ENCODE assay signal across 9 cellular contexts in the genomic region with DNA sequence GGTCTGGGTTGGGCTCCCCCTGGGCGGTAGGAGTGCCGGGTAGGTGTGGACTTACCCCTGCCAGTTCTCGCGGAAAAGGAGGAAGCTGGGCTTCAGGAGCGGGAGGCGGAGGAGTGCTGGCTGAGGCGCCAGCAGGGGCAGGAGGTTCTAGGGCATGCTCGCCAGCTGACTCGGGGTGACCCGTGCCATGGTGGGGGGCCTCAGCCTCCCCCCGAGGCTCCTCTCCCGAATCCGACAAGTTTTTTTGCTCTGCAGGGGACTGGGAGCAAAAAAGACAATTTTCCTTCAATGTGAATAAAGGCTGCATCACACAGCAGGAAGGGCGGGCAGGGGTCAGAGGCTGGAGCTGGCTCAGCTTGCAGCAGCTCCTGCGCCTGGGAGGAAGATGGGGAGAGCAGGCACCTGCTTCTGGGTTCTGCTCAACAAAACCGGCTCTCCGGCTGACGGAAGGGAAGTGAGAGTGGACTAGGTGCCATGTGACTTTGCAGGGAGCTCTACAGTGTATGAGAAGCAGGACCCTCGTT. TPM values are rescaled to one million over a fixed set of nuclear protein-coding genes. Genes with fewer than 3 reads are reported as not detected.
DNase-seq lines count a peak whose midpoint lies in the region; ATAC-seq and TF ChIP-seq lines count a peak whose summit lies in the region.
"Had no signal": no experiment of that assay in that cellular context is flagged by ENCODE, and none has a peak within 500 bp of the region (broad histone marks: within the 10 kb centered on the region; RNA-seq: fewer than 3 reads in every experiment).

No MANE protein-coding gene starts in this region.

- no peak for TF ChIP-seq POLR2A in testis (IDR thresholded peaks at IDR 0.05)

- peak overlapping the region; percentile 4 for H3K4me3 Mint-ChIP-seq in activated T-cell treated with anti-CD3 and anti-CD28 coated beads, Interleukin-2, amount 50 U/mL, for 24 hours
- peak overlapping the region; percentile 79 for H3K4me3 Mint-ChIP-seq in activated T-helper 17 cell treated with anti-CD3 and anti-CD28 coated beads, Interleukin-2, amount 50 U/mL, for 72 hours

- H3K27ac Mint-ChIP-seq in activated T-cell treated with anti-CD3 and anti-CD28 coated beads, Interleukin-2, amount 50 U/mL, for 24 hours = peak overlapping the region; percentile 96
- peak overlapping the region; percentile 94 for H3K27ac Mint-ChIP-seq in activated T-helper 17 cell treated with anti-CD3 and anti-CD28 coated beads, Interleukin-2, amount 50 U/mL, for 72 hours

- TF ChIP-seq CTCF in testis (IDR thresholded peaks at IDR 0.05) = no peak

- H3K36me3 ChIP-seq in testis (ENCODE audit: low read depth, missing control alignments) = no peaks in the 10 kb centered on the region
- peaks cover 17 to 32% of the 10 kb centered on the region in 2 experiments for H3K36me3 ChIP-seq in mesenchymal stem cell (ENCODE audit: control insufficient read depth in 1 of 2, insufficient read depth in 2 of 2, low read depth in 1 of 2, low read length in 2 of 2)

- H3K27ac ChIP-seq in testis (no peak overlapping the region), mesenchymal stem cell (ENCODE audit: low read length, poor library complexity, severe bottlenecking) (no peak overlapping the region)

- H3K9me3 ChIP-seq in testis (no peaks in the 10 kb centered on the region), mesenchymal stem cell (ENCODE audit: control insufficient read depth, low read length) (no peaks in the 10 kb centered on the region)

- H3K27me3 ChIP-seq in testis (no peaks in the 10 kb centered on the region), mesenchymal stem cell (ENCODE audit: control insufficient read depth in 1 of 2, insufficient read depth in 1 of 2, low read length in 2 of 2) (no peaks in the 10 kb centered on the region)

- peaks cover 56% of the 10 kb centered on the region for H3K4me1 ChIP-seq in testis
- H3K4me1 ChIP-seq in mesenchymal stem cell (ENCODE audit: control insufficient read depth, insufficient read depth, low read depth, low read length) = peaks cover 32% of the 10 kb centered on the region

- peaks cover 49% of the 10 kb centered on the region for H3K79me1 ChIP-seq in mesenchymal stem cell (replicated peaks; ENCODE audit: low read length, poor library complexity, severe bottlenecking)

- no peak overlapping the region for H3K4ac ChIP-seq in mesenchymal stem cell (ENCODE audit: low read depth in 1 of 2, low read length in 2 of 2)

- no peak for DNase-seq in activated T-cell treated with anti-CD3 and anti-CD28 coated beads, Interleukin-2, amount 50 U/mL, for 24 hours
- DNase-seq in activated T-cell treated with anti-CD3 and anti-CD28 coated beads for 4 hours (no peak), left colon (peak in 1 of 2 donors; percentile 41), testis (peak; percentile 23), mesenchymal stem cell (no peak), NCI-H226 (no peak), EL (no peak)

- no peak overlapping the region for H3K4me2 ChIP-seq in mesenchymal stem cell (ENCODE audit: low read length, poor library complexity, severe bottlenecking)

- intact Hi-C loops in left colon (cut with DNase I, micrococcal nuclease) = no loop called here
- intact Hi-C loops in testis (cut with DNase I; ENCODE audit: low total_unique reads) = no loop called here

- no peak overlapping the region for H3K14ac ChIP-seq in mesenchymal stem cell (ENCODE audit: low read length in 2 of 2)

- no peaks in the 10 kb centered on the region for H3K9me3 Mint-ChIP-seq in activated T-cell treated with anti-CD3 and anti-CD28 coated beads, Interleukin-2, amount 50 U/mL, for 24 hours
- no peaks in the 10 kb centered on the region for H3K9me3 Mint-ChIP-seq in activated T-helper 17 cell treated with anti-CD3 and anti-CD28 coated beads, Interleukin-2, amount 50 U/mL, for 72 hours

- H2AFZ ChIP-seq in mesenchymal stem cell (ENCODE audit: low read depth, low read length) = no peak overlapping the region

- no peak overlapping the region for H2BK12ac ChIP-seq in mesenchymal stem cell (ENCODE audit: low read length in 2 of 2)

- no peak overlapping the region for H2BK15ac ChIP-seq in mesenchymal stem cell (ENCODE audit: low read depth, poor library complexity, severe bottlenecking)

- H4K91ac ChIP-seq in mesenchymal stem cell (ENCODE audit: low read length) = no peak overlapping the region

- no peak overlapping the region for H3K23ac ChIP-seq in mesenchymal stem cell (ENCODE audit: low read length in 2 of 2)

- H2BK5ac ChIP-seq in mesenchymal stem cell (ENCODE audit: low read depth, low read length, poor library complexity, severe bottlenecking) = no peak overlapping the region

- H2AK5ac ChIP-seq in mesenchymal stem cell (ENCODE audit: low read length, severe bottlenecking) = no peak overlapping the region

- no peak overlapping the region for H3K9ac ChIP-seq in mesenchymal stem cell (ENCODE audit: low read length)

- H3K4me3 ChIP-seq in testis (no peak overlapping the region), mesenchymal stem cell (ENCODE audit: insufficient read depth in 1 of 2, low read depth in 1 of 2, low read length in 2 of 2) (no peak overlapping the region)

- H3K27me3 Mint-ChIP-seq in activated T-cell treated with anti-CD3 and anti-CD28 coated beads, Interleukin-2, amount 50 U/mL, for 24 hours = no peaks in the 10 kb centered on the region
- H3K27me3 Mint-ChIP-seq in activated T-helper 17 cell treated with anti-CD3 and anti-CD28 coated beads, Interleukin-2, amount 50 U/mL, for 72 hours = no peaks in the 10 kb centered on the region

- H3K4me1 Mint-ChIP-seq in activated T-cell treated with anti-CD3 and anti-CD28 coated beads, Interleukin-2, amount 50 U/mL, for 24 hours (ENCODE audit: low read depth) = peaks cover 89% of the 10 kb centered on the region
- peaks cover 64% of the 10 kb centered on the region for H3K4me1 Mint-ChIP-seq in activated T-helper 17 cell treated with anti-CD3 and anti-CD28 coated beads, Interleukin-2, amount 50 U/mL, for 72 hours

- 61 to 74% methylated on average over 19 of the region's 19 CpGs for WGBS in testis, 2 donors
- WGBS in mesenchymal stem cell = 83% methylated on average over 19 of the region's 19 CpGs

- H2BK120ac ChIP-seq in mesenchymal stem cell (ENCODE audit: low read depth, low read length) = no peak overlapping the region

- no peak overlapping the region for H4K8ac ChIP-seq in mesenchymal stem cell (ENCODE audit: low read length)

- peak overlapping the region in 1 of 2 experiments; percentile 11 for H3K18ac ChIP-seq in mesenchymal stem cell (ENCODE audit: low read depth in 1 of 2, low read length in 2 of 2)

- no peak for ATAC-seq in activated T-helper 17 cell treated with anti-CD3 and anti-CD28 coated beads, Interleukin-2, amount 50 U/mL, for 72 hours (replicated peaks)
- peak; percentile 55 for ATAC-seq in left colon
- ATAC-seq: SK-N-SH treated with all-trans-retinoic acid at 6 μM for 48 hours had no signal

- H3K36me3 Mint-ChIP-seq in activated T-cell treated with anti-CD3 and anti-CD28 coated beads, Interleukin-2, amount 50 U/mL, for 24 hours (ENCODE audit: low read depth) = peaks cover 83% of the 10 kb centered on the region
- H3K36me3 Mint-ChIP-seq in activated T-helper 17 cell treated with anti-CD3 and anti-CD28 coated beads, Interleukin-2, amount 50 U/mL, for 72 hours (ENCODE audit: low read depth) = peaks cover 58% of the 10 kb centered on the region

RNA-seq across cellular contexts. Expression of gene RANBP3, which starts 26.5 kb away (rescaled TPM):
- 100 to 1,000 TPM in 1 of 2 donors, 10 to 100 TPM in 1; 81.4 to 112 TPM for total RNA-seq in activated T-helper 17 cell treated with anti-CD3 and anti-CD28 coated beads, Interleukin-2, amount 50 U/mL, for 72 hours
- total RNA-seq in left colon = 10 to 100 TPM; 44.2 to 50.3 TPM
- 100 to 1,000 TPM; 145 to 148 TPM for total RNA-seq in testis
- 142 TPM for polyA plus RNA-seq in testis (ENCODE audit: insufficient read depth, low read depth, low replicate concordance)
- 80.2 TPM for polyA plus RNA-seq in mesenchymal stem cell (2013, experiment 1 of 2)
- polyA plus RNA-seq in mesenchymal stem cell (2013, experiment 2 of 2) = 75.1 TPM

RNA-seq across cellular contexts. Expression of gene CAPS, which starts 37.3 kb away (rescaled TPM):
- total RNA-seq in activated T-helper 17 cell treated with anti-CD3 and anti-CD28 coated beads, Interleukin-2, amount 50 U/mL, for 72 hours = 1 to 10 TPM; 3.8 to 5.1 TPM
- 10 to 100 TPM; 14.3 to 18.6 TPM for total RNA-seq in left colon
- 10 to 100 TPM in 1 of 2 donors, 1 to 10 TPM in 1; 9.4 to 13.9 TPM for total RNA-seq in testis
- polyA plus RNA-seq in testis (ENCODE audit: insufficient read depth, low read depth, low replicate concordance) = 20.9 TPM
- 2.4 TPM for polyA plus RNA-seq in mesenchymal stem cell (2013, experiment 1 of 2)
- polyA plus RNA-seq in mesenchymal stem cell (2013, experiment 2 of 2) = 2.3 TPM

RNA-seq across cellular contexts. Expression of gene VMAC, which starts 46.7 kb away (rescaled TPM):
- total RNA-seq in activated T-helper 17 cell treated with anti-CD3 and anti-CD28 coated beads, Interleukin-2, amount 50 U/mL, for 72 hours = 1 to 10 TPM; 3.7 to 4.4 TPM
- total RNA-seq in left colon (1 to 10 TPM; 6.0 to 6.3 TPM), testis (1 to 10 TPM; 7.4 to 7.7 TPM)
- polyA plus RNA-seq in testis (ENCODE audit: insufficient read depth, low read depth, low replicate concordance) = 3.4 TPM
- polyA plus RNA-seq in mesenchymal stem cell (2013, experiment 1 of 2) = 3.1 TPM
- 2.4 TPM for polyA plus RNA-seq in mesenchymal stem cell (2013, experiment 2 of 2)

RNA-seq across cellular contexts. Expression of gene NDUFA11, which starts 47.8 kb away (rescaled TPM):
- 100 to 1,000 TPM; 162 to 249 TPM for total RNA-seq in activated T-helper 17 cell treated with anti-CD3 and anti-CD28 coated beads, Interleukin-2, amount 50 U/mL, for 72 hours
- total RNA-seq in left colon (100 to 1,000 TPM; 175 to 187 TPM), testis (100 to 1,000 TPM; 167 to 194 TPM)
- polyA plus RNA-seq in testis (ENCODE audit: insufficient read depth, low read depth, low replicate concordance) = 170 TPM
- 338 TPM for polyA plus RNA-seq in mesenchymal stem cell (2013, experiment 1 of 2)
- 347 TPM for polyA plus RNA-seq in mesenchymal stem cell (2013, experiment 2 of 2)
